ENCODE assay signal across 20 cellular contexts in the genomic region with DNA sequence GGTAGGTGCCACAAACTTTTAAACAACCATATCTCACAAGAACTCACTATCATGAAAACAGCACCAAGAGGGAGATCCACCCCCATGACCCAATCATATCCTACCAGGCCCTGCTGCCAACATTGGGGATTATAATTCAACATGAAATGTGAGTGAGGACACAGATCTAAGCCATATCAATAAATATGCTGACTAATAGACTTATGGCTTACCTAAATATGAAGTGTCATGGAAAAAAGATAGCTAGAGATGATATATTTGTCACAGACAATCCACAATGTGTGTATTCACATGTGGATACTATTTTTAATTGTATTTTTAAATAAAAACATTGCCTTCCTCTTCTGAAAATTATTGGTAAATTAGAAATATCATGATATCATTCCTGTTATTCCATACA. TPM values are rescaled to one million over a fixed set of nuclear protein-coding genes. Genes with fewer than 3 reads are reported as not detected.
DNase-seq lines count a peak whose midpoint lies in the region; ATAC-seq, FAIRE-seq and TF ChIP-seq lines count a peak whose summit lies in the region.
"Had no signal": no experiment of that assay in that cellular context is flagged by ENCODE, and none has a peak within 500 bp of the region (broad histone marks: within the 10 kb centered on the region; RNA-seq: fewer than 3 reads in every experiment).

No MANE protein-coding gene starts in this region.

- H3K18ac ChIP-seq in IMR-90 (ENCODE audit: low read depth, low read length): no peak overlapping the region

- H3K9ac ChIP-seq in HepG2 (ENCODE audit: insufficient read depth, low read depth, low read length) (no peak overlapping the region), IMR-90 (ENCODE audit: low read depth, low read length) (no peak overlapping the region), K562 (ENCODE audit: insufficient read depth in 1 of 2, low read depth in 2 of 2, low read length in 2 of 2) (no peak overlapping the region)

- no peaks in the 10 kb centered on the region for H3K79me1 ChIP-seq in IMR-90 (ENCODE audit: low read depth in 1 of 2, low read length in 2 of 2)

- no peak overlapping the region for H2BK15ac ChIP-seq in IMR-90 (ENCODE audit: low read depth, low read length)

- H3K36me3 Mint-ChIP-seq in activated T-cell treated with anti-CD3 and anti-CD28 coated beads, Interleukin-2, amount 50 U/mL, for 24 hours (ENCODE audit: low read depth): no peaks in the 10 kb centered on the region
- H3K36me3 Mint-ChIP-seq: CD4-positive, alpha-beta memory T cell had no signal

- no peak overlapping the region for H3K14ac ChIP-seq in IMR-90 (replicated peaks; ENCODE audit: low read depth, low read length)

- TF ChIP-seq RAD21 in HepG2 (CRISPR knock-in tag; IDR thresholded peaks at IDR 0.05) (no peak), IMR-90 (IDR thresholded peaks at IDR 0.05; ENCODE audit: low read length) (no peak), K562 (CRISPR knock-in tag; conservative IDR thresholded peaks at IDR 0.05 in 1 of 2, IDR thresholded peaks at IDR 0.05 in 1 of 2) (no peak)

- H3K4me1 ChIP-seq in HepG2 (ENCODE audit: insufficient read depth, low read length): no peaks in the 10 kb centered on the region
- no peaks in the 10 kb centered on the region for H3K4me1 ChIP-seq in right lobe of liver
- H3K4me1 ChIP-seq in IMR-90 (ENCODE audit: control insufficient read depth, insufficient read depth, low read length): no peaks in the 10 kb centered on the region
- no peaks in the 10 kb centered on the region for H3K4me1 ChIP-seq in K562 (replicated peaks in 1 of 2; ENCODE audit: control insufficient read depth in 2 of 2, insufficient read depth in 2 of 2, low read length in 2 of 2)

- no peak overlapping the region for H2AK5ac ChIP-seq in IMR-90 (ENCODE audit: low read depth, low read length)

- no peak overlapping the region for H4K8ac ChIP-seq in IMR-90 (ENCODE audit: low read depth in 2 of 2, low read length in 2 of 2)

- no peak overlapping the region for H4K91ac ChIP-seq in IMR-90 (ENCODE audit: insufficient read depth, low read depth, low read length)

- H3K23ac ChIP-seq in IMR-90 (ENCODE audit: low read depth, low read length): no peak overlapping the region

- H3K4me1 Mint-ChIP-seq in activated T-cell treated with anti-CD3 and anti-CD28 coated beads, Interleukin-2, amount 50 U/mL, for 24 hours (ENCODE audit: low read depth): no peaks in the 10 kb centered on the region
- H3K4me1 Mint-ChIP-seq: CD4-positive, alpha-beta memory T cell had no signal

- H3K9me3 Mint-ChIP-seq in activated T-cell treated with anti-CD3 and anti-CD28 coated beads, Interleukin-2, amount 50 U/mL, for 24 hours: no peaks in the 10 kb centered on the region

- no peak overlapping the region for H3K4me3 Mint-ChIP-seq in activated T-cell treated with anti-CD3 and anti-CD28 coated beads, Interleukin-2, amount 50 U/mL, for 24 hours
- H3K4me3 Mint-ChIP-seq: CD4-positive, alpha-beta memory T cell had no signal

- no peak overlapping the region for H3K4me3 ChIP-seq in HepG2 (replicated peaks in 1 of 3; ENCODE audit: insufficient read depth in 1 of 3, low read depth in 2 of 3, low read length in 3 of 3)
- no peak overlapping the region for H3K4me3 ChIP-seq in right lobe of liver
- H3K4me3 ChIP-seq in IMR-90 (ENCODE audit: insufficient read depth, low read depth, low read length): no peak overlapping the region
- no peak overlapping the region for H3K4me3 ChIP-seq in K562

- no peak overlapping the region for H2AFZ ChIP-seq in HepG2 (ENCODE audit: low read length)
- H2AFZ ChIP-seq in IMR-90 (replicated peaks; ENCODE audit: low read length, poor library complexity): no peak overlapping the region
- no peak overlapping the region for H2AFZ ChIP-seq in K562 (ENCODE audit: low read depth, low read length)

- H3K9me3 ChIP-seq in HepG2 (ENCODE audit: low read length): no peaks in the 10 kb centered on the region
- no peaks in the 10 kb centered on the region for H3K9me3 ChIP-seq in right lobe of liver
- no peaks in the 10 kb centered on the region for H3K9me3 ChIP-seq in IMR-90 (ENCODE audit: control insufficient read depth, insufficient read depth, low read length)
- no peaks in the 10 kb centered on the region for H3K9me3 ChIP-seq in K562 (replicated peaks; ENCODE audit: control insufficient read depth, insufficient read depth, low read depth, low read length)

- H3K27me3 Mint-ChIP-seq in activated T-cell treated with anti-CD3 and anti-CD28 coated beads, Interleukin-2, amount 50 U/mL, for 24 hours: no peaks in the 10 kb centered on the region
- H3K27me3 Mint-ChIP-seq: CD4-positive, alpha-beta memory T cell had no signal

- dilution Hi-C loops in IMR-90 (cut with HindIII; ENCODE audit: low sequenced_read_pairs, unreplicated experiment): no loop called here

- no peak overlapping the region for H4K5ac ChIP-seq in IMR-90 (ENCODE audit: low read depth, low read length)

- H3K4ac ChIP-seq in IMR-90 (ENCODE audit: low read depth, low read length): no peak overlapping the region

- no peak for ATAC-seq in HepG2
- no peak for ATAC-seq in right lobe of liver
- ATAC-seq in IMR-90 (ENCODE audit: low read depth): no peak
- ATAC-seq in K562: no peak
- ATAC-seq: HCT116 had no signal

- H3K36me3 ChIP-seq in HepG2 (replicated peaks in 1 of 2; ENCODE audit: control insufficient read depth in 1 of 2, insufficient read depth in 2 of 2, low read length in 2 of 2) (no peaks in the 10 kb centered on the region), right lobe of liver (no peaks in the 10 kb centered on the region), IMR-90 (ENCODE audit: control insufficient read depth, insufficient read depth, low read length) (no peaks in the 10 kb centered on the region), K562 (ENCODE audit: control insufficient read depth, insufficient read depth, low read length) (no peaks in the 10 kb centered on the region)

- H3K79me2 ChIP-seq in HepG2 (ENCODE audit: insufficient read depth, low read length): no peaks in the 10 kb centered on the region
- H3K79me2 ChIP-seq in K562 (ENCODE audit: control insufficient read depth, insufficient read depth, low read length): no peaks in the 10 kb centered on the region

- no peak overlapping the region for H2AK9ac ChIP-seq in IMR-90 (replicated peaks; ENCODE audit: low read depth, low read length, poor library complexity)

- no peak overlapping the region for H2BK120ac ChIP-seq in IMR-90 (ENCODE audit: low read depth, low read length)

- TF ChIP-seq POLR2A in HepG2 (IDR thresholded peaks at IDR 0.05; ENCODE audit: insufficient read depth in 1 of 2, low read depth in 2 of 2, low read length in 2 of 2): no peak
- TF ChIP-seq POLR2A in right lobe of liver (IDR thresholded peaks at IDR 0.05): no peak
- no peak for TF ChIP-seq POLR2A in IMR-90 (IDR thresholded peaks at IDR 0.05; ENCODE audit: low read depth, low read length)
- no peak for TF ChIP-seq POLR2A in K562 (conservative IDR thresholded peaks at IDR 0.05)

- no peak overlapping the region for H2BK5ac ChIP-seq in IMR-90 (ENCODE audit: low read depth, low read length, poor library complexity, severe bottlenecking)

- H3K4me2 ChIP-seq in HepG2 (ENCODE audit: low read depth, low read length) (no peak overlapping the region), IMR-90 (ENCODE audit: low read depth, low read length) (no peak overlapping the region), K562 (ENCODE audit: insufficient read depth, low read length) (no peak overlapping the region)

- no peak for TF ChIP-seq EP300 in HepG2 (IDR thresholded peaks at IDR 0.05; ENCODE audit: low read depth in 2 of 2, low read length in 2 of 2)
- TF ChIP-seq EP300 in HepG2 (CRISPR knock-in tag; IDR thresholded peaks at IDR 0.05; ENCODE audit: borderline replicate concordance): no peak
- no peak for TF ChIP-seq EP300 in K562 (IDR thresholded peaks at IDR 0.05; ENCODE audit: low read length)

- intact Hi-C loops in HepG2 (cut with micrococcal nuclease; ENCODE audit: unreplicated experiment) (no loop called here), right lobe of liver (cut with DNase I) (no loop called here), IMR-90 (cut with micrococcal nuclease) (no loop called here), K562 (cut with micrococcal nuclease) (no loop called here)

- H3K27ac ChIP-seq in HepG2 (ENCODE audit: extremely low read length, insufficient read depth, low read length) (no peak overlapping the region), right lobe of liver (no peak overlapping the region), IMR-90 (ENCODE audit: insufficient read depth, low read length) (no peak overlapping the region), K562 (ENCODE audit: extremely low read depth, low read depth, low read length) (no peak overlapping the region)

- no peak overlapping the region for H3K27ac Mint-ChIP-seq in activated T-cell treated with anti-CD3 and anti-CD28 coated beads, Interleukin-2, amount 50 U/mL, for 24 hours

- no peak overlapping the region for H2BK20ac ChIP-seq in IMR-90 (ENCODE audit: low read depth, low read length)

- TF ChIP-seq CTCF in HepG2 (CRISPR knock-in tag; IDR thresholded peaks at IDR 0.05) (no peak), right lobe of liver (IDR thresholded peaks at IDR 0.05) (no peak), IMR-90 (conservative IDR thresholded peaks at IDR 0.05; ENCODE audit: low read depth, low read length) (no peak), K562 (IDR thresholded peaks at IDR 0.05 in 2 of 3, conservative IDR thresholded peaks at IDR 0.05 in 1 of 3; ENCODE audit: insufficient read depth in 2 of 3, low read depth in 1 of 3, low read length in 3 of 3) (no peak)

- CTCF ChIA-PET in HepG2 (lab: Yijun Ruan, JAX; ENCODE audit: low intra/inter-chr PET ratio, low total read pairs): no interaction called here
- CTCF ChIA-PET in IMR-90 (lab: Yijun Ruan, JAX): interaction anchor here (0.8 kb wide), 1 partner anchor 22 kb away, joined by 3 read pairs; no protein-coding TSS in a partner anchor
- CTCF ChIA-PET in K562 (lab: Yijun Ruan, JAX; ENCODE audit: low intra/inter-chr PET ratio): no interaction called here

- in situ Hi-C loops in HepG2 (cut with HindIII; ENCODE audit: extremely low pct_ligation_motif_present, low pct_unique_long_range_greater_than_20kb): no loop called here
- in situ Hi-C loops in IMR-90 (cut with MboI; ENCODE audit: low sequenced_read_pairs): no loop called here
- in situ Hi-C loops in K562 (cut with MboI): no loop called here

- DNase-seq in HepG2 (ENCODE audit: low spot score) (no peak), right lobe of liver (no peak), IMR-90 (no peak), K562 (ENCODE audit: extremely low read depth in 1 of 4, low spot score in 3 of 4) (no peak), HCEC 1CT (no peak), NCI-H1105 treated with DMSO at 0.1 percent for 48 hours (lab: John Stamatoyannopoulos, UW) (no peak)
- DNase-seq in activated T-cell treated with anti-CD3 and anti-CD28 coated beads, Interleukin-2, amount 50 U/mL, for 24 hours: no peak
- DNase-seq: 8988T; C1 segment of cervical spinal cord; Calu3; CD4-positive, alpha-beta memory T cell; COR-L47; DMS53; DMS79 treated with DMSO at 0.1 percent for 48 hours; GF-D8; GOT3 had no signal

- no TSS peak for BruUV-seq in HepG2 (replicated peaks; lab: Mats Ljungman, UMichigan)
- no TSS peak for BruUV-seq in IMR-90 (replicated peaks; lab: Mats Ljungman, UMichigan)
- BruUV-seq in K562 (replicated peaks; lab: Mats Ljungman, UMichigan): no TSS peak

- H3K56ac ChIP-seq in IMR-90 (ENCODE audit: extremely low read depth, insufficient read depth, low read length): no peak overlapping the region

- POLR2A ChIA-PET in HepG2 (lab: Yijun Ruan, JAX): no interaction called here
- POLR2A ChIA-PET in IMR-90 (lab: Charles Lee; ENCODE audit: unreplicated experiment): no interaction called here
- POLR2A ChIA-PET in K562 (lab: Yijun Ruan, JAX): no interaction called here

- H3K27me3 ChIP-seq in HepG2 (ENCODE audit: control insufficient read depth in 1 of 2, insufficient read depth in 2 of 2, low read length in 2 of 2): no peaks in the 10 kb centered on the region
- H3K27me3 ChIP-seq in right lobe of liver: no peaks in the 10 kb centered on the region
- H3K27me3 ChIP-seq in IMR-90 (ENCODE audit: control insufficient read depth, insufficient read depth, low read length): no peaks in the 10 kb centered on the region
- no peaks in the 10 kb centered on the region for H3K27me3 ChIP-seq in K562 (ENCODE audit: control insufficient read depth in 2 of 2, insufficient read depth in 2 of 2, low read length in 2 of 2)

- FAIRE-seq in HepG2 (lab: Jason Lieb, UNC): no peak
- no peak for FAIRE-seq in K562 (lab: Jason Lieb, UNC)
- FAIRE-seq: GM12891, GM18507, H54 had no signal

- H3K9me1 ChIP-seq in IMR-90 (ENCODE audit: insufficient read depth, low read length) (no peaks in the 10 kb centered on the region), K562 (ENCODE audit: control insufficient read depth, insufficient read depth, low read length) (no peaks in the 10 kb centered on the region)

- no peaks in the 10 kb centered on the region for H4K20me1 ChIP-seq in HepG2 (ENCODE audit: insufficient read depth, low read length)
- no peaks in the 10 kb centered on the region for H4K20me1 ChIP-seq in IMR-90 (ENCODE audit: insufficient read depth, low read length)
- no peaks in the 10 kb centered on the region for H4K20me1 ChIP-seq in K562 (replicated peaks; ENCODE audit: control insufficient read depth, insufficient read depth, low read length)

RNA-seq across cellular contexts. Expression of a gene that starts 38.2 kb away (rescaled TPM):
- total RNA-seq in HepG2 (2016; rRNA removed; fragmentation: Illumina TruSeq; extraction: Trizol) (0.13 TPM in 1 of 2 replicates, not detected in the other), right lobe of liver (1 to 10 TPM in 1 of 6 experiments, under 1 TPM in 5; 0.19 to 1.0 (median 0.70) TPM), IMR-90 (2012; rRNA removed) (6.4 and 6.5 TPM in 2 replicates), K562 (2014; rRNA removed) (0.59 and 1.1 TPM in 2 replicates), K562 (2014; rRNA removed; fragmentation: Illumina TruSeq; extraction: Trizol) (1.6 and 1.9 TPM in 2 replicates), K562 (2015; rRNA removed; fragmentation: Illumina TruSeq; extraction: Trizol) (2.0 and 2.9 TPM in 2 replicates), K562 (2021) (1.5 and 1.9 TPM in 2 replicates)
- not detected in 2 replicates for total RNA-seq in HepG2 (2016; cell fraction: cytosol; rRNA removed; fragmentation: Illumina TruSeq; extraction: Trizol; ENCODE audit: low read depth)
- 0.15 and 0.16 TPM in 2 replicates for total RNA-seq in HepG2 (2016; cell fraction: insoluble cytoplasmic fraction; rRNA removed; fragmentation: Illumina TruSeq; extraction: Trizol)
- 0.17 TPM in 1 of 2 replicates, not detected in the other for total RNA-seq in HepG2 (2016; cell fraction: membrane; rRNA removed; fragmentation: Illumina TruSeq; extraction: Trizol)
- total RNA-seq in HepG2 (2016; cell fraction: nucleus; rRNA removed; fragmentation: Illumina TruSeq; extraction: Trizol): not detected in 2 replicates
- polyA plus RNA-seq in HepG2 (2011; rRNA removed) (0.22 and 0.30 TPM in 2 replicates), IMR-90 (2012; rRNA removed) (4.1 and 5.0 TPM in 2 replicates), K562 (2011; rRNA removed) (2.7 and 4.2 TPM in 2 replicates), K562 (2014; fragmentation: Illumina TruSeq; extraction: Trizol) (1.8 and 2.6 TPM in 2 replicates), K562 (2014; fragmentation: Nextera tagmentation; extraction: Ambion mirVana) (1 to 10 TPM; 2.2 to 2.4 TPM), K562 (2014; rRNA removed) (2.1 and 2.7 TPM in 2 replicates)
- polyA plus RNA-seq in HepG2 (2011; cell fraction: cytosol; rRNA removed): 0.06 and 0.07 TPM in 2 replicates
- 0.28 TPM in 1 of 2 replicates, not detected in the other for polyA plus RNA-seq in HepG2 (2011; cell fraction: nucleus; rRNA removed)
- polyA plus RNA-seq in HepG2 (2012): not detected in 2 replicates
- not detected in 2 replicates for polyA plus RNA-seq in HepG2 (2016; cell fraction: cytosol; fragmentation: Illumina TruSeq; extraction: Trizol; ENCODE audit: low read depth)
- polyA plus RNA-seq in HepG2 (2016; cell fraction: insoluble cytoplasmic fraction; fragmentation: Illumina TruSeq; extraction: Trizol; ENCODE audit: low read depth): not detected in 2 replicates
- polyA plus RNA-seq in HepG2 (2016; cell fraction: membrane; fragmentation: Illumina TruSeq; extraction: Trizol; ENCODE audit: low read depth): not detected in 2 replicates
- 0.36 TPM in 1 of 2 replicates, not detected in the other for polyA plus RNA-seq in HepG2 (2016; cell fraction: nucleus; fragmentation: Illumina TruSeq; extraction: Trizol; ENCODE audit: insufficient read depth, low read depth)
- polyA minus RNA-seq in HepG2 (2011; rRNA and poly(A)+ RNA removed; ENCODE audit: low replicate concordance): not detected in 2 replicates
- polyA minus RNA-seq in HepG2 (2011; cell fraction: cytosol; rRNA and poly(A)+ RNA removed): not detected in 2 replicates
- not detected in 2 replicates for polyA minus RNA-seq in HepG2 (2011; cell fraction: nucleus; rRNA and poly(A)+ RNA removed)
- polyA plus RNA-seq in IMR-90 (2012; cell fraction: cytosol; rRNA removed): 1.9 and 2.0 TPM in 2 replicates
- 0.77 and 1.9 TPM in 2 replicates for polyA plus RNA-seq in IMR-90 (2012; cell fraction: nucleus; rRNA removed; ENCODE audit: low replicate concordance)
- total RNA-seq in K562 (2011; cell fraction: chromatin; rRNA removed; ENCODE audit: low replicate concordance): 2.1 and 3.0 TPM in 2 replicates
- total RNA-seq in K562 (2011; cell fraction: nucleolus; rRNA removed): 1.4 and 2.0 TPM in 2 replicates
- total RNA-seq in K562 (2011; cell fraction: nucleoplasm; rRNA removed): 3.4 and 3.6 TPM in 2 replicates
- 1.3 and 2.0 TPM in 2 replicates for polyA plus RNA-seq in K562 (2011; cell fraction: cytosol; rRNA removed)
- 1.6 and 3.5 TPM in 2 replicates for polyA plus RNA-seq in K562 (2011; cell fraction: nucleus; rRNA removed)
- polyA plus RNA-seq in K562 (2012): 1.1 and 1.3 TPM in 2 replicates
- polyA minus RNA-seq in K562 (2011; rRNA and poly(A)+ RNA removed): 1.9 and 5.0 TPM in 2 replicates
- polyA minus RNA-seq in K562 (2011; cell fraction: cytosol; rRNA and poly(A)+ RNA removed): 1.0 and 1.7 TPM in 2 replicates
- polyA minus RNA-seq in K562 (2011; cell fraction: nucleus; rRNA and poly(A)+ RNA removed): 0.81 and 1.6 TPM in 2 replicates
